In the genomic region with DNA sequence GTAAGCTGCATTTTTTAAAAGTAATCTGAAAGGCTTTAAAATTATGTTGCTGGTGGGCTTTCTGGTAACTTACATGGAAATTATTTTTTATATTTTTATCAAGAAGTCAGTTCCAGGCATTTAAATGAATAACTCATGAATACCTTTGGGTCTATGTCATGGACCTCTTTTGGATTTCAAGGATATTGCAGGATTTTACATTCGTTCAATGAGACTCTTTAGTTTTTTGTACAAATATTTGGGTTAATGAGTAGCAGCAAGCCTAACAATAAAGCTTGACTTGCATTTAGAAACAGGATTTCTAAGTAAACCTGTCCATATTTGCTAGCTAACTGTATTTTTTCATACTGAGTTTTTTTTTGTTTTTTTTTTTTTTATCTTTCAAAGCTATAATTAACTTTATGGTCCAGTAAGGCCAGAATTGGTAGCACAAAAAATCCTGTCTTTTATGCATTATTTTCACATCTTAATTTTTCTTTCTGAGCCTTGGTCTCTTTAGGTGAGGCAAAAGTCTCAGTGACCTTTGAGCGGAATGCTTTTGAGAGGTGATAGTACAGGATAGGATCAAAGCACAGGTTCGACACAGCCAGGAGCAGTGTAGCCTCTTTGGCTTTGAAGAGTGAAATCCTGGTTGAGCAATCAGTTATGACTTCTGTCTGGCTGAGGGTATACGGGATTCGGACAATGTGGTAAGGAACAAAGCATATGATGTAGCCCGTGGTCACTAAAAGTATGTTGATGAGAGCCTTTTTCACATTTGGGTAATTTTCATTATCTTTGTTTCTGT, we compare ENCODE assay signal across 1 cellular context.
TF ChIP-seq lines count a peak whose summit lies in the region.

No MANE protein-coding gene starts in this region.

TF ChIP-seq in HepG2, 621 proteins besides CTCF, POLR2A, EP300 and RAD21 (continued from another document and continues in another):
- TF ChIP-seq FOXJ3 (CRISPR knock-in tag; IDR thresholded peaks at IDR 0.05; ENCODE audit: borderline replicate concordance) (peak; percentile 86; the same call in 1 of the 2 replicates), TEAD3 (CRISPR knock-in tag; optimal IDR thresholded peaks at IDR 0.05; ENCODE audit: borderline replicate concordance) (peak; percentile 95), TBX3 (IDR thresholded peaks at IDR 0.05; ENCODE audit: borderline replicate concordance) (peak; percentile 92), FOXP1 (IDR thresholded peaks at IDR 0.05) (no peak), FOXP1 (CRISPR knock-in tag; IDR thresholded peaks at IDR 0.05) (peak; percentile 82), SNRNP70 (IDR thresholded peaks at IDR 0.05; ENCODE audit: low read depth, low read length) (no peak), SMYD3 (CRISPR knock-in tag; IDR thresholded peaks at IDR 0.05) (0 out of 2 replicates have a peak, but pooled peaks have one; percentile 53), ZNF792 (CRISPR knock-in tag; IDR thresholded peaks at IDR 0.05) (peak; percentile 62; the same call in 1 of the 2 replicates), ZNF841 (CRISPR knock-in tag; IDR thresholded peaks at IDR 0.05; ENCODE audit: borderline replicate concordance) (no peak), ZBTB20 (CRISPR knock-in tag; IDR thresholded peaks at IDR 0.05; ENCODE audit: borderline replicate concordance, low read depth) (peak; percentile 65; the same call in 1 of the 2 replicates), NFE2 (CRISPR knock-in tag; IDR thresholded peaks at IDR 0.05) (no peak), SOX5 (CRISPR knock-in tag; IDR thresholded peaks at IDR 0.05; ENCODE audit: borderline replicate concordance) (peak; percentile 98), SMC3 (IDR thresholded peaks at IDR 0.05; ENCODE audit: low read length) (peak; percentile 46; the same call in 1 of the 2 replicates), ZFP36L1 (CRISPR knock-in tag; IDR thresholded peaks at IDR 0.05) (peak; percentile 90; the same call in 1 of the 2 replicates), ZBTB46 (CRISPR knock-in tag; IDR thresholded peaks at IDR 0.05; ENCODE audit: borderline replicate concordance) (no peak), ZNF546 (CRISPR knock-in tag; conservative IDR thresholded peaks at IDR 0.05) (no peak), ZMYM3 (CRISPR knock-in tag; IDR thresholded peaks at IDR 0.05) (peak; percentile 47; the same call in 1 of the 2 replicates), CBX5 (CRISPR knock-in tag; IDR thresholded peaks at IDR 0.05; ENCODE audit: borderline replicate concordance) (peak; percentile 71; the same call in 1 of the 2 replicates), ZNF44 (CRISPR knock-in tag; IDR thresholded peaks at IDR 0.05) (no peak), BRD4 (CRISPR knock-in tag; IDR thresholded peaks at IDR 0.05) (peak; percentile 61; the same call in 1 of the 2 replicates), ZSCAN31 (CRISPR knock-in tag; IDR thresholded peaks at IDR 0.05; ENCODE audit: low read depth) (0 out of 2 replicates have a peak, but pooled peaks have one; percentile 58), MEIS1 (CRISPR knock-in tag; IDR thresholded peaks at IDR 0.05; ENCODE audit: borderline replicate concordance) (peak; percentile 46; the same call in 1 of the 2 replicates), ZNF883 (CRISPR knock-in tag; IDR thresholded peaks at IDR 0.05; ENCODE audit: not compliant biosample characterization) (no peak), PBX2 (CRISPR knock-in tag; IDR thresholded peaks at IDR 0.05) (no peak), CHD4 (IDR thresholded peaks at IDR 0.05; ENCODE audit: borderline replicate concordance, low read length) (peak; percentile 76; the same call in 1 of the 2 replicates), GATAD1 (CRISPR knock-in tag; IDR thresholded peaks at IDR 0.05) (peak; percentile 53), ETV5 (CRISPR knock-in tag; IDR thresholded peaks at IDR 0.05; ENCODE audit: borderline replicate concordance) (peak; percentile 73; the same call in 1 of the 2 replicates)
- TF ChIP-seq, protein P1, sequence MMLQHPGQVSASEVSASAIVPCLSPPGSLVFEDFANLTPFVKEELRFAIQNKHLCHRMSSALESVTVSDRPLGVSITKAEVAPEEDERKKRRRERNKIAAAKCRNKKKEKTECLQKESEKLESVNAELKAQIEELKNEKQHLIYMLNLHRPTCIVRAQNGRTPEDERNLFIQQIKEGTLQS (CRISPR knock-in tag; IDR thresholded peaks at IDR 0.05) = peak; percentile 74; the same call in 1 of the 2 replicates
- TF ChIP-seq, protein P2, sequence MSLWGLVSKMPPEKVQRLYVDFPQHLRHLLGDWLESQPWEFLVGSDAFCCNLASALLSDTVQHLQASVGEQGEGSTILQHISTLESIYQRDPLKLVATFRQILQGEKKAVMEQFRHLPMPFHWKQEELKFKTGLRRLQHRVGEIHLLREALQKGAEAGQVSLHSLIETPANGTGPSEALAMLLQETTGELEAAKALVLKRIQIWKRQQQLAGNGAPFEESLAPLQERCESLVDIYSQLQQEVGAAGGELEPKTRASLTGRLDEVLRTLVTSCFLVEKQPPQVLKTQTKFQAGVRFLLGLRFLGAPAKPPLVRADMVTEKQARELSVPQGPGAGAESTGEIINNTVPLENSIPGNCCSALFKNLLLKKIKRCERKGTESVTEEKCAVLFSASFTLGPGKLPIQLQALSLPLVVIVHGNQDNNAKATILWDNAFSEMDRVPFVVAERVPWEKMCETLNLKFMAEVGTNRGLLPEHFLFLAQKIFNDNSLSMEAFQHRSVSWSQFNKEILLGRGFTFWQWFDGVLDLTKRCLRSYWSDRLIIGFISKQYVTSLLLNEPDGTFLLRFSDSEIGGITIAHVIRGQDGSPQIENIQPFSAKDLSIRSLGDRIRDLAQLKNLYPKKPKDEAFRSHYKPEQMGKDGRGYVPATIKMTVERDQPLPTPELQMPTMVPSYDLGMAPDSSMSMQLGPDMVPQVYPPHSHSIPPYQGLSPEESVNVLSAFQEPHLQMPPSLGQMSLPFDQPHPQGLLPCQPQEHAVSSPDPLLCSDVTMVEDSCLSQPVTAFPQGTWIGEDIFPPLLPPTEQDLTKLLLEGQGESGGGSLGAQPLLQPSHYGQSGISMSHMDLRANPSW (CRISPR knock-in tag; IDR thresholded peaks at IDR 0.05; ENCODE audit: borderline replicate concordance) = no peak; the same call in 1 of the 2 replicates
- TF ChIP-seq, protein P3, sequence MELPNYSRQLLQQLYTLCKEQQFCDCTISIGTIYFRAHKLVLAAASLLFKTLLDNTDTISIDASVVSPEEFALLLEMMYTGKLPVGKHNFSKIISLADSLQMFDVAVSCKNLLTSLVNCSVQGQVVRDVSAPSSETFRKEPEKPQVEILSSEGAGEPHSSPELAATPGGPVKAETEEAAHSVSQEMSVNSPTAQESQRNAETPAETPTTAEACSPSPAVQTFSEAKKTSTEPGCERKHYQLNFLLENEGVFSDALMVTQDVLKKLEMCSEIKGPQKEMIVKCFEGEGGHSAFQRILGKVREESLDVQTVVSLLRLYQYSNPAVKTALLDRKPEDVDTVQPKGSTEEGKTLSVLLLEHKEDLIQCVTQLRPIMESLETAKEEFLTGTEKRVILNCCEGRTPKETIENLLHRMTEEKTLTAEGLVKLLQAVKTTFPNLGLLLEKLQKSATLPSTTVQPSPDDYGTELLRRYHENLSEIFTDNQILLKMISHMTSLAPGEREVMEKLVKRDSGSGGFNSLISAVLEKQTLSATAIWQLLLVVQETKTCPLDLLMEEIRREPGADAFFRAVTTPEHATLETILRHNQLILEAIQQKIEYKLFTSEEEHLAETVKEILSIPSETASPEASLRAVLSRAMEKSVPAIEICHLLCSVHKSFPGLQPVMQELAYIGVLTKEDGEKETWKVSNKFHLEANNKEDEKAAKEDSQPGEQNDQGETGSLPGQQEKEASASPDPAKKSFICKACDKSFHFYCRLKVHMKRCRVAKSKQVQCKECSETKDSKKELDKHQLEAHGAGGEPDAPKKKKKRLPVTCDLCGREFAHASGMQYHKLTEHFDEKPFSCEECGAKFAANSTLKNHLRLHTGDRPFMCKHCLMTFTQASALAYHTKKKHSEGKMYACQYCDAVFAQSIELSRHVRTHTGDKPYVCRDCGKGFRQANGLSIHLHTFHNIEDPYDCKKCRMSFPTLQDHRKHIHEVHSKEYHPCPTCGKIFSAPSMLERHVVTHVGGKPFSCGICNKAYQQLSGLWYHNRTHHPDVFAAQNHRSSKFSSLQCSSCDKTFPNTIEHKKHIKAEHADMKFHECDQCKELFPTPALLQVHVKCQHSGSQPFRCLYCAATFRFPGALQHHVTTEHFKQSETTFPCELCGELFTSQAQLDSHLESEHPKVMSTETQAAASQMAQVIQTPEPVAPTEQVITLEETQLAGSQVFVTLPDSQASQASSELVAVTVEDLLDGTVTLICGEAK (IDR thresholded peaks at IDR 0.05) = peak; percentile 16; the same call in 1 of the 2 replicates
- TF ChIP-seq, protein P3 (CRISPR knock-in tag; IDR thresholded peaks at IDR 0.05) = peak; percentile 29; the same call in 1 of the 2 replicates
- TF ChIP-seq, protein P4, sequence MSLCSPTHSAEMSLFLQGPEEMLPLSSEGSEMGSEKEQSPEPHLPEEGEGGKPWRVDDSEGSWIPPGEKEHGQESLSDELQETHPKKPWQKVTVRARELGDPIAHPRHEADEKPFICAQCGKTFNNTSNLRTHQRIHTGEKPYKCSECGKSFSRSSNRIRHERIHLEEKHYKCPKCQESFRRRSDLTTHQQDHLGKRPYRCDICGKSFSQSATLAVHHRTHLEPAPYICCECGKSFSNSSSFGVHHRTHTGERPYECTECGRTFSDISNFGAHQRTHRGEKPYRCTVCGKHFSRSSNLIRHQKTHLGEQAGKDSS (CRISPR knock-in tag; IDR thresholded peaks at IDR 0.05; ENCODE audit: borderline replicate concordance, low read depth) = no peak
- TF ChIP-seq, protein P5, sequence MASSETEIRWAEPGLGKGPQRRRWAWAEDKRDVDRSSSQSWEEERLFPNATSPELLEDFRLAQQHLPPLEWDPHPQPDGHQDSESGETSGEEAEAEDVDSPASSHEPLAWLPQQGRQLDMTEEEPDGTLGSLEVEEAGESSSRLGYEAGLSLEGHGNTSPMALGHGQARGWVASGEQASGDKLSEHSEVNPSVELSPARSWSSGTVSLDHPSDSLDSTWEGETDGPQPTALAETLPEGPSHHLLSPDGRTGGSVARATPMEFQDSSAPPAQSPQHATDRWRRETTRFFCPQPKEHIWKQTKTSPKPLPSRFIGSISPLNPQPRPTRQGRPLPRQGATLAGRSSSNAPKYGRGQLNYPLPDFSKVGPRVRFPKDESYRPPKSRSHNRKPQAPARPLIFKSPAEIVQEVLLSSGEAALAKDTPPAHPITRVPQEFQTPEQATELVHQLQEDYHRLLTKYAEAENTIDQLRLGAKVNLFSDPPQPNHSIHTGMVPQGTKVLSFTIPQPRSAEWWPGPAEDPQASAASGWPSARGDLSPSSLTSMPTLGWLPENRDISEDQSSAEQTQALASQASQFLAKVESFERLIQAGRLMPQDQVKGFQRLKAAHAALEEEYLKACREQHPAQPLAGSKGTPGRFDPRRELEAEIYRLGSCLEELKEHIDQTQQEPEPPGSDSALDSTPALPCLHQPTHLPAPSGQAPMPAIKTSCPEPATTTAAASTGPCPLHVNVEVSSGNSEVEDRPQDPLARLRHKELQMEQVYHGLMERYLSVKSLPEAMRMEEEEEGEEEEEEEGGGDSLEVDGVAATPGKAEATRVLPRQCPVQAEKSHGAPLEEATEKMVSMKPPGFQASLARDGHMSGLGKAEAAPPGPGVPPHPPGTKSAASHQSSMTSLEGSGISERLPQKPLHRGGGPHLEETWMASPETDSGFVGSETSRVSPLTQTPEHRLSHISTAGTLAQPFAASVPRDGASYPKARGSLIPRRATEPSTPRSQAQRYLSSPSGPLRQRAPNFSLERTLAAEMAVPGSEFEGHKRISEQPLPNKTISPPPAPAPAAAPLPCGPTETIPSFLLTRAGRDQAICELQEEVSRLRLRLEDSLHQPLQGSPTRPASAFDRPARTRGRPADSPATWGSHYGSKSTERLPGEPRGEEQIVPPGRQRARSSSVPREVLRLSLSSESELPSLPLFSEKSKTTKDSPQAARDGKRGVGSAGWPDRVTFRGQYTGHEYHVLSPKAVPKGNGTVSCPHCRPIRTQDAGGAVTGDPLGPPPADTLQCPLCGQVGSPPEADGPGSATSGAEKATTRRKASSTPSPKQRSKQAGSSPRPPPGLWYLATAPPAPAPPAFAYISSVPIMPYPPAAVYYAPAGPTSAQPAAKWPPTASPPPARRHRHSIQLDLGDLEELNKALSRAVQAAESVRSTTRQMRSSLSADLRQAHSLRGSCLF (CRISPR knock-in tag; IDR thresholded peaks at IDR 0.05; ENCODE audit: borderline replicate concordance) = no peak
